Comparison of ENCODE assay signal across 15 cellular contexts in genomic region chr5:13581132-13581531, GRCh38.
DNase-seq lines count a peak whose midpoint lies in the region; ATAC-seq and TF ChIP-seq lines count a peak whose summit lies in the region.
"Had no signal": no experiment of that assay in that cellular context is flagged by ENCODE, and none has a peak within 500 bp of the region (broad histone marks: within the 10 kb centered on the region; RNA-seq: fewer than 3 reads in every experiment).

No MANE protein-coding gene starts in this region.

- H3K27me3 Mint-ChIP-seq in progenitor cell of endocrine pancreas = no peaks in the 10 kb centered on the region
- H3K27me3 Mint-ChIP-seq: B cell; CD4-positive, CD25-positive, alpha-beta regulatory T cell had no signal

- peak overlapping the region; percentile 54 for H3K27ac Mint-ChIP-seq in progenitor cell of endocrine pancreas
- H3K27ac Mint-ChIP-seq: B cell; CD4-positive, CD25-positive, alpha-beta regulatory T cell; CD8-positive, alpha-beta T cell had no signal

- peak; percentile 47 for DNase-seq in RPMI7951 (ENCODE audit: low read depth)
- DNase-seq in middle frontal gyrus (ENCODE audit: extremely low spot score, low spot score) = peak; percentile 31
- DNase-seq in progenitor cell of endocrine pancreas (ENCODE audit: low spot score, unreplicated experiment) = no peak
- DNase-seq in NCI-H2196 treated with DMSO at 0.1 percent for 48 hours (lab: John Stamatoyannopoulos, UW; ENCODE audit: unreplicated experiment) = no peak
- no peak for DNase-seq in NCI-H524 treated with DMSO at 0.1 percent for 48 hours (lab: John Stamatoyannopoulos, UW)
- DNase-seq: Caco-2; CD4-positive, CD25-positive, alpha-beta regulatory T cell; CD8-positive, alpha-beta T cell; DMS153; DND-41; GM23248; H7; HCEC 1CT had no signal

- H3K4me1 Mint-ChIP-seq in progenitor cell of endocrine pancreas (ENCODE audit: low read depth) = peaks cover 25% of the 10 kb centered on the region
- H3K4me1 Mint-ChIP-seq: B cell; CD4-positive, CD25-positive, alpha-beta regulatory T cell had no signal

- peaks cover 3% of the 10 kb centered on the region for H3K9me3 Mint-ChIP-seq in progenitor cell of endocrine pancreas (ENCODE audit: low read depth)

- H3K36me3 Mint-ChIP-seq in progenitor cell of endocrine pancreas (ENCODE audit: insufficient read depth) = peaks cover 3% of the 10 kb centered on the region
- H3K36me3 Mint-ChIP-seq: CD4-positive, CD25-positive, alpha-beta regulatory T cell; CD8-positive, alpha-beta T cell had no signal

- no peak overlapping the region for H3K4me3 Mint-ChIP-seq in progenitor cell of endocrine pancreas (ENCODE audit: low read depth)
- H3K4me3 Mint-ChIP-seq: B cell; CD4-positive, CD25-positive, alpha-beta regulatory T cell; CD8-positive, alpha-beta T cell had no signal

- TF ChIP-seq CTCF in progenitor cell of endocrine pancreas (IDR thresholded peaks at IDR 0.05; ENCODE audit: unreplicated experiment) = no peak

- ATAC-seq in HG03025 (IDR thresholded peaks at IDR 0.05; ENCODE audit: low FRiP score, unreplicated experiment) = no peak
- ATAC-seq: CD8-positive, alpha-beta T cell had no signal

Comparison
In these comparisons a context has a peak if more than half of its experiments do, and no peak if none do; other contexts are left out.
1. DNase-seq: peak in RPMI7951 (single experiment) and middle frontal gyrus (single experiment); none in progenitor cell of endocrine pancreas (single experiment), NCI-H2196 treated with DMSO at 0.1 percent for 48 hours (single experiment) and NCI-H524 treated with DMSO at 0.1 percent for 48 hours (single experiment).